Comparison of ENCODE assay signal across 2 cellular contexts in the genomic region with DNA sequence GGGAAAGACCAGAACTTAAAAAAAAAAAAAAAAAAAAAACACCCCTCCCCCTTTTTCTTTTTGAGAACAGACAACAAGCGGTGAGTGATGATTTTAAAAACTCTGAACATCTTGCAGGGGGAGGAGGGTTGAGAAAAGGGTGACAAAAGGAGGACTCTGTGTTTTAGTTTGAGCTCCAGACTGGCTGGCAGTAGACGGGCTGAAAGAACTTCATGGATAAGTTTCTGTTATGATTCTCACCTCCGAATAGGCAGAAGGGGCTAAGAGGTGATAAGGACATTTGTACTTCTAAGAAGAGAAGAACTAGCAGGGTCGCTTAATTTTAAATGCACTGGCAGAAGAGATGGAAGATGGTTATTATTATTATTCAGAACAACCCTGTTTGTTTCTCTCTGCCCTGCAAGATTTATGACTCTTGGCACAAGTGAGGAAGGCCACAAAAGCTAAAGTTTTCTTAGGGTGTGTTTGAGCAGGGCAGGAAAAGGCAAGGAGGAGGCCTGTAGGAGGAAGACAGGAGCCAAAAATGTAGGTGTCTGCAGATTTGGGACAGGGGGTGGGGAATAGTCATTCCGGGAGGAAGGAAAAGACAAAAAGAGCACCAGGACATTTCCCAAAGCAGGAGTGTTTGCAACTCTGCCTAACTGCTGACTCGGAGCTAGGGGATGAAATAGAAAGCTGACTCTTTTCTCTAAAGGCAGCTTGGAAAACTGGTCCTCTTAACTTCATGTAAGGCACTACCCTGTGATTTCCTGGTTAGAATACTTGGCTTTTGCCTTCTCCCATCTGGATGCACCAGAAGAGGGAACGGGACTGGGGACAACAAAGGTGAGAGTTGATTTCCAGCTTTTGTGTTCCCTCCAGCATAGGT.
TF ChIP-seq lines count a peak whose summit lies in the region.

No MANE protein-coding gene starts in this region.

TF ChIP-seq in H1, 55 proteins besides CTCF, POLR2A, EP300 and RAD21:
- TF ChIP-seq EZH2 (IDR thresholded peaks at IDR 0.05; ENCODE audit: low read depth, low read length, severe bottlenecking) (peak; percentile 84), RNF2 (IDR thresholded peaks at IDR 0.05; ENCODE audit: borderline replicate concordance, low read depth, low read length, missing control alignments, poor library complexity, severe bottlenecking) (peak; percentile 1), CBX8 (IDR thresholded peaks at IDR 0.05; ENCODE audit: borderline replicate concordance, low read depth, low read length) (peak; percentile 68; the same call in 1 of the 2 replicates), SAP30 (IDR thresholded peaks at IDR 0.05; ENCODE audit: insufficient read depth, insufficient replicate concordance, low read length) (no peak), SUZ12 (IDR thresholded peaks at IDR 0.05; ENCODE audit: low read length) (peak; percentile 34; the same call in 1 of the 2 replicates)
TF ChIP-seq in H1: peak in this region for 4.

TF ChIP-seq in SK-N-SH treated with all-trans-retinoic acid at 6 μM for 48 hours, 23 proteins besides CTCF, POLR2A, EP300 and RAD21:
- TF ChIP-seq ISL1 (CRISPR knock-in tag; IDR thresholded peaks at IDR 0.05) (no peak), SNAI2 (CRISPR knock-in tag; IDR thresholded peaks at IDR 0.05) (no peak), TCF4 (CRISPR knock-in tag; IDR thresholded peaks at IDR 0.05; ENCODE audit: borderline replicate concordance) (no peak), POU6F1 (CRISPR knock-in tag; IDR thresholded peaks at IDR 0.05; ENCODE audit: borderline replicate concordance, low read depth) (no peak), PPARA (CRISPR knock-in tag; IDR thresholded peaks at IDR 0.05; ENCODE audit: borderline replicate concordance) (no peak), CSDC2 (CRISPR knock-in tag; IDR thresholded peaks at IDR 0.05) (no peak), ESRRG (CRISPR knock-in tag; IDR thresholded peaks at IDR 0.05) (no peak), OSR1 (CRISPR knock-in tag; IDR thresholded peaks at IDR 0.05) (no peak), ZC3H10 (CRISPR knock-in tag; IDR thresholded peaks at IDR 0.05) (no peak), ZFP3 (CRISPR knock-in tag; IDR thresholded peaks at IDR 0.05) (no peak), ZNF70 (CRISPR knock-in tag; IDR thresholded peaks at IDR 0.05) (no peak), TOX (CRISPR knock-in tag; IDR thresholded peaks at IDR 0.05; ENCODE audit: borderline replicate concordance) (no peak), ZNF565 (CRISPR knock-in tag; conservative IDR thresholded peaks at IDR 0.05; ENCODE audit: low read depth) (no peak), ARNTL (CRISPR knock-in tag; IDR thresholded peaks at IDR 0.05; ENCODE audit: borderline replicate concordance, low read depth) (no peak), ZFP30 (CRISPR knock-in tag; IDR thresholded peaks at IDR 0.05) (no peak)
- TF ChIP-seq, protein P1, sequence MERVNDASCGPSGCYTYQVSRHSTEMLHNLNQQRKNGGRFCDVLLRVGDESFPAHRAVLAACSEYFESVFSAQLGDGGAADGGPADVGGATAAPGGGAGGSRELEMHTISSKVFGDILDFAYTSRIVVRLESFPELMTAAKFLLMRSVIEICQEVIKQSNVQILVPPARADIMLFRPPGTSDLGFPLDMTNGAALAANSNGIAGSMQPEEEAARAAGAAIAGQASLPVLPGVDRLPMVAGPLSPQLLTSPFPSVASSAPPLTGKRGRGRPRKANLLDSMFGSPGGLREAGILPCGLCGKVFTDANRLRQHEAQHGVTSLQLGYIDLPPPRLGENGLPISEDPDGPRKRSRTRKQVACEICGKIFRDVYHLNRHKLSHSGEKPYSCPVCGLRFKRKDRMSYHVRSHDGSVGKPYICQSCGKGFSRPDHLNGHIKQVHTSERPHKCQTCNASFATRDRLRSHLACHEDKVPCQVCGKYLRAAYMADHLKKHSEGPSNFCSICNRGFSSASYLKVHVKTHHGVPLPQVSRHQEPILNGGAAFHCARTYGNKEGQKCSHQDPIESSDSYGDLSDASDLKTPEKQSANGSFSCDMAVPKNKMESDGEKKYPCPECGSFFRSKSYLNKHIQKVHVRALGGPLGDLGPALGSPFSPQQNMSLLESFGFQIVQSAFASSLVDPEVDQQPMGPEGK (CRISPR knock-in tag; IDR thresholded peaks at IDR 0.05; ENCODE audit: borderline replicate concordance) = no peak
- TF ChIP-seq, protein P2, sequence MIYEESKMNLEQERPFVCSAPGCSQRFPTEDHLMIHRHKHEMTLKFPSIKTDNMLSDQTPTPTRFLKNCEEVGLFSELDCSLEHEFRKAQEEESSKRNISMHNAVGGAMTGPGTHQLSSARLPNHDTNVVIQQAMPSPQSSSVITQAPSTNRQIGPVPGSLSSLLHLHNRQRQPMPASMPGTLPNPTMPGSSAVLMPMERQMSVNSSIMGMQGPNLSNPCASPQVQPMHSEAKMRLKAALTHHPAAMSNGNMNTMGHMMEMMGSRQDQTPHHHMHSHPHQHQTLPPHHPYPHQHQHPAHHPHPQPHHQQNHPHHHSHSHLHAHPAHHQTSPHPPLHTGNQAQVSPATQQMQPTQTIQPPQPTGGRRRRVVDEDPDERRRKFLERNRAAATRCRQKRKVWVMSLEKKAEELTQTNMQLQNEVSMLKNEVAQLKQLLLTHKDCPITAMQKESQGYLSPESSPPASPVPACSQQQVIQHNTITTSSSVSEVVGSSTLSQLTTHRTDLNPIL (CRISPR knock-in tag; IDR thresholded peaks at IDR 0.05; ENCODE audit: low read depth) = no peak
